ENCODE assay signal across 1 cellular context in the genomic region with DNA sequence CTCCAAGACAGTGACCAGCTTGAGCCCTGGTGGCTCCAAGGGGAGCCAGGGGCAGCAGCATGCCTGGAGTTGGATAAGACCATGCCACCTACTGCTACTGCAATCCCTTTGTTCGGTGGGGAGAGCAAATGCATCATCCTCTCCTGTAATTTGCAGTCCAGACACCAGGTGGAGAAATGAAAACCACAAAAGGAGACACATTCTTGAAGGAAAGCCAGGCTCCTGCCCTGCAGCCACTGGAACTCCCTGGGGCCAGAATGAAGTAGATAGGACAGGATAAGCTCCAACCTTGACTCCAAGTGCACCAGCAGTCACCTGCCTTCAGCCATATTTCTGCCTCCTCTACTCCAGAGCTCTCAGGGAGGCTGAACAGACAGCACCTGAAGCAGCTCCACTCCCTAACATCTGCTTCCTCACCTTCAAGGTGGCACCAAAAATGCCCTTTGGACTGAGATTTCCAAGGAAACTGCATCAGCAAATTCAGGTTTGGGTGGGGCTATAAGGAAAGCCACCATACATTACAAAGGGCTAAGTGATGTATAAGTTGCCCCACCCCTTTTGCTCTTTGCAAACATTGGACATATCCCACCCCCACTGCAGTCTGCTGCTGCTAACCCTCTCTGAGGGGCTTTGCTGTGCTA.
TF ChIP-seq lines count a peak whose summit lies in the region.

No MANE protein-coding gene starts in this region.

TF ChIP-seq in GM23338, 12 proteins besides CTCF, POLR2A, EP300 and RAD21 (continued from another document):
- TF ChIP-seq, protein P1, sequence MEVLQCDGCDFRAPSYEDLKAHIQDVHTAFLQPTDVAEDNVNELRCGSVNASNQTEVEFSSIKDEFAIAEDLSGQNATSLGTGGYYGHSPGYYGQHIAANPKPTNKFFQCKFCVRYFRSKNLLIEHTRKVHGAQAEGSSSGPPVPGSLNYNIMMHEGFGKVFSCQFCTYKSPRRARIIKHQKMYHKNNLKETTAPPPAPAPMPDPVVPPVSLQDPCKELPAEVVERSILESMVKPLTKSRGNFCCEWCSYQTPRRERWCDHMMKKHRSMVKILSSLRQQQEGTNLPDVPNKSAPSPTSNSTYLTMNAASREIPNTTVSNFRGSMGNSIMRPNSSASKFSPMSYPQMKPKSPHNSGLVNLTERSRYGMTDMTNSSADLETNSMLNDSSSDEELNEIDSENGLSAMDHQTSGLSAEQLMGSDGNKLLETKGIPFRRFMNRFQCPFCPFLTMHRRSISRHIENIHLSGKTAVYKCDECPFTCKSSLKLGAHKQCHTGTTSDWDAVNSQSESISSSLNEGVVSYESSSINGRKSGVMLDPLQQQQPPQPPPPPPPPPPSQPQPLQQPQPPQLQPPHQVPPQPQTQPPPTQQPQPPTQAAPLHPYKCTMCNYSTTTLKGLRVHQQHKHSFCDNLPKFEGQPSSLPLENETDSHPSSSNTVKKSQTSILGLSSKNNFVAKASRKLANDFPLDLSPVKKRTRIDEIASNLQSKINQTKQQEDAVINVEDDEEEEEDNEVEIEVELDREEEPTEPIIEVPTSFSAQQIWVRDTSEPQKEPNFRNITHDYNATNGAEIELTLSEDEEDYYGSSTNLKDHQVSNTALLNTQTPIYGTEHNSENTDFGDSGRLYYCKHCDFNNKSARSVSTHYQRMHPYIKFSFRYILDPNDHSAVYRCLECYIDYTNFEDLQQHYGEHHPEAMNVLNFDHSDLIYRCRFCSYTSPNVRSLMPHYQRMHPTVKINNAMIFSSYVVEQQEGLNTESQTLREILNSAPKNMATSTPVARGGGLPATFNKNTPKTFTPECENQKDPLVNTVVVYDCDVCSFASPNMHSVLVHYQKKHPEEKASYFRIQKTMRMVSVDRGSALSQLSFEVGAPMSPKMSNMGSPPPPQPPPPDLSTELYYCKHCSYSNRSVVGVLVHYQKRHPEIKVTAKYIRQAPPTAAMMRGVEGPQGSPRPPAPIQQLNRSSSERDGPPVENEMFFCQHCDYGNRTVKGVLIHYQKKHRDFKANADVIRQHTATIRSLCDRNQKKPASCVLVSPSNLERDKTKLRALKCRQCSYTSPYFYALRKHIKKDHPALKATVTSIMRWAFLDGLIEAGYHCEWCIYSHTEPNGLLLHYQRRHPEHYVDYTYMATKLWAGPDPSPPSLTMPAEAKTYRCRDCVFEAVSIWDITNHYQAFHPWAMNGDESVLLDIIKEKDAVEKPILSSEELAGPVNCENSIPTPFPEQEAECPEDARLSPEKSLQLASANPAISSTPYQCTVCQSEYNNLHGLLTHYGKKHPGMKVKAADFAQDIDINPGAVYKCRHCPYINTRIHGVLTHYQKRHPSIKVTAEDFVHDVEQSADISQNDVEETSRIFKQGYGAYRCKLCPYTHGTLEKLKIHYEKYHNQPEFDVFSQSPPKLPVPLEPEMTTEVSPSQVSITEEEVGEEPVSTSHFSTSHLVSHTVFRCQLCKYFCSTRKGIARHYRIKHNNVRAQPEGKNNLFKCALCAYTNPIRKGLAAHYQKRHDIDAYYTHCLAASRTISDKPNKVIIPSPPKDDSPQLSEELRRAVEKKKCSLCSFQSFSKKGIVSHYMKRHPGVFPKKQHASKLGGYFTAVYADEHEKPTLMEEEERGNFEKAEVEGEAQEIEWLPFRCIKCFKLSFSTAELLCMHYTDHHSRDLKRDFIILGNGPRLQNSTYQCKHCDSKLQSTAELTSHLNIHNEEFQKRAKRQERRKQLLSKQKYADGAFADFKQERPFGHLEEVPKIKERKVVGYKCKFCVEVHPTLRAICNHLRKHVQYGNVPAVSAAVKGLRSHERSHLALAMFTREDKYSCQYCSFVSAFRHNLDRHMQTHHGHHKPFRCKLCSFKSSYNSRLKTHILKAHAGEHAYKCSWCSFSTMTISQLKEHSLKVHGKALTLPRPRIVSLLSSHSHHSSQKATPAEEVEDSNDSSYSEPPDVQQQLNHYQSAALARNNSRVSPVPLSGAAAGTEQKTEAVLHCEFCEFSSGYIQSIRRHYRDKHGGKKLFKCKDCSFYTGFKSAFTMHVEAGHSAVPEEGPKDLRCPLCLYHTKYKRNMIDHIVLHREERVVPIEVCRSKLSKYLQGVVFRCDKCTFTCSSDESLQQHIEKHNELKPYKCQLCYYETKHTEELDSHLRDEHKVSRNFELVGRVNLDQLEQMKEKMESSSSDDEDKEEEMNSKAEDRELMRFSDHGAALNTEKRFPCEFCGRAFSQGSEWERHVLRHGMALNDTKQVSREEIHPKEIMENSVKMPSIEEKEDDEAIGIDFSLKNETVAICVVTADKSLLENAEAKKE (CRISPR knock-in tag; IDR thresholded peaks at IDR 0.05) = peak; percentile 67; the same call in 1 of the 2 replicates
TF ChIP-seq in GM23338: peak in this region for 3.
